9 cellular contexts compared by ENCODE assay signal in genomic region chr21:17463441-17463840, GRCh38. TPM values are rescaled to one million over a fixed set of nuclear protein-coding genes. Genes with fewer than 3 reads are reported as not detected.
DNase-seq lines count a peak whose midpoint lies in the region; ATAC-seq, FAIRE-seq and TF ChIP-seq lines count a peak whose summit lies in the region.
"Had no signal": no experiment of that assay in that cellular context is flagged by ENCODE, and none has a peak within 500 bp of the region (broad histone marks: within the 10 kb centered on the region; RNA-seq: fewer than 3 reads in every experiment).

No MANE protein-coding gene starts in this region.

- WGBS in HepG2 (ENCODE audit: low lambda C conversion rate) = 60% methylated on average over 4 of the region's 4 CpGs

- in situ Hi-C loops in brain microvascular endothelial cell (cut with HindIII; ENCODE audit: low pct_ligation_motif_present, low sequenced_read_pairs) = no loop called here
- in situ Hi-C loops in HepG2 (cut with HindIII; ENCODE audit: extremely low pct_ligation_motif_present, low pct_unique_long_range_greater_than_20kb) = loop anchor here (5.0 kb wide), 1 partner anchor 39 kb away; no protein-coding TSS in a partner anchor

- H3K9me3 ChIP-seq in AG04450 (ENCODE audit: control insufficient read depth, insufficient read depth, low read length) (no peaks in the 10 kb centered on the region), HepG2 (ENCODE audit: low read length) (no peaks in the 10 kb centered on the region)
- H3K9me3 ChIP-seq: BLaER1 treated with 17β-estradiol and CSF1 and Interleukin-3, amounts not matched to agents 10 nM and 100 nM had no signal

- intact Hi-C loops in HepG2 (cut with micrococcal nuclease; ENCODE audit: unreplicated experiment) = loop anchor here (2.0 kb wide), 1 partner anchor 77 kb away; no protein-coding TSS in a partner anchor

- no peak for TF ChIP-seq RAD21 in HepG2 (CRISPR knock-in tag; IDR thresholded peaks at IDR 0.05)

- H3K27ac ChIP-seq in AG04450 (ENCODE audit: low read depth, low read length) (no peak overlapping the region), brain microvascular endothelial cell (peak overlapping the region; percentile 82), HepG2 (ENCODE audit: extremely low read length, insufficient read depth, low read length) (peak overlapping the region; percentile 80)

- TF ChIP-seq CTCF in AG04450 (IDR thresholded peaks at IDR 0.05; ENCODE audit: low read depth, low read length) = no peak
- TF ChIP-seq CTCF in brain microvascular endothelial cell (IDR thresholded peaks at IDR 0.05; ENCODE audit: low read depth, low read length, missing control alignments) = no peak
- no peak for TF ChIP-seq CTCF in HepG2 (CRISPR knock-in tag; IDR thresholded peaks at IDR 0.05)

- BruUV-seq in HepG2 (replicated peaks; lab: Mats Ljungman, UMichigan) = no TSS peak

- TF ChIP-seq EP300 in HepG2 (IDR thresholded peaks at IDR 0.05; ENCODE audit: low read depth in 2 of 2, low read length in 2 of 2) (no peak), HepG2 (CRISPR knock-in tag; IDR thresholded peaks at IDR 0.05; ENCODE audit: borderline replicate concordance) (no peak)

- no peak for FAIRE-seq in HepG2 (lab: Jason Lieb, UNC)

- POLR2A ChIA-PET in AG04450 (lab: Yijun Ruan, JAX) = interaction anchor here (1.0 kb wide), 1 partner anchor 29 kb away, joined by 3 read pairs; no protein-coding TSS in a partner anchor
- POLR2A ChIA-PET in HepG2 (lab: Yijun Ruan, JAX) = interaction anchor here (2.8 to 2.9 kb wide), 2 partner anchors 9 to 49 kb away, joined by 14 to 18 read pairs; partner anchors contain the start of gene CXADR

- H3K27me3 ChIP-seq in AG04450 (ENCODE audit: control insufficient read depth, insufficient read depth, low read length) = no peaks in the 10 kb centered on the region
- H3K27me3 ChIP-seq in brain microvascular endothelial cell (replicated peaks) = no peaks in the 10 kb centered on the region
- no peaks in the 10 kb centered on the region for H3K27me3 ChIP-seq in HepG2 (ENCODE audit: control insufficient read depth in 1 of 2, insufficient read depth in 2 of 2, low read length in 2 of 2)
- H3K27me3 ChIP-seq: BLaER1 treated with 17β-estradiol and CSF1 and Interleukin-3, amounts not matched to agents 10 nM and 100 nM had no signal

- TF ChIP-seq POLR2A in HepG2 (IDR thresholded peaks at IDR 0.05; ENCODE audit: insufficient read depth in 1 of 2, low read depth in 2 of 2, low read length in 2 of 2) = no peak

- H3K4me2 ChIP-seq in HepG2 (ENCODE audit: low read depth, low read length) = no peak overlapping the region

- no peaks in the 10 kb centered on the region for H3K36me3 ChIP-seq in brain microvascular endothelial cell (replicated peaks)
- H3K36me3 ChIP-seq in HepG2 (replicated peaks in 1 of 2; ENCODE audit: control insufficient read depth in 1 of 2, insufficient read depth in 2 of 2, low read length in 2 of 2) = no peaks in the 10 kb centered on the region
- H3K36me3 ChIP-seq: BLaER1 treated with 17β-estradiol and CSF1 and Interleukin-3, amounts not matched to agents 10 nM and 100 nM had no signal

- ATAC-seq in HG02885 (IDR thresholded peaks at IDR 0.05; ENCODE audit: poor library complexity, unreplicated experiment) = peak; percentile 89
- peak; percentile 12; the same call in 2 of the 3 replicates for ATAC-seq in HepG2
- ATAC-seq in GM21515 (IDR thresholded peaks at IDR 0.05; ENCODE audit: unreplicated experiment) = no peak
- ATAC-seq in GM18861 (IDR thresholded peaks at IDR 0.05; ENCODE audit: unreplicated experiment) = no peak
- ATAC-seq in HG03097 (IDR thresholded peaks at IDR 0.05; ENCODE audit: low FRiP score, unreplicated experiment) = no peak

- CTCF ChIA-PET in AG04450 (lab: Charles Lee) = no interaction called here
- CTCF ChIA-PET in HepG2 (lab: Yijun Ruan, JAX; ENCODE audit: low intra/inter-chr PET ratio, low total read pairs) = no interaction called here

- no peak overlapping the region for H2AFZ ChIP-seq in HepG2 (ENCODE audit: low read length)

- H3K4me3 ChIP-seq in AG04450 (ENCODE audit: low read depth, low read length) (no peak overlapping the region), brain microvascular endothelial cell (ENCODE audit: low read depth, low read length) (no peak overlapping the region), HepG2 (replicated peaks in 1 of 3; ENCODE audit: insufficient read depth in 1 of 3, low read depth in 2 of 3, low read length in 3 of 3) (no peak overlapping the region)
- H3K4me3 ChIP-seq: BLaER1 treated with 17β-estradiol and CSF1 and Interleukin-3, amounts not matched to agents 10 nM and 100 nM had no signal

- no peaks in the 10 kb centered on the region for H3K79me2 ChIP-seq in HepG2 (ENCODE audit: insufficient read depth, low read length)

- no peaks in the 10 kb centered on the region for H4K20me1 ChIP-seq in HepG2 (ENCODE audit: insufficient read depth, low read length)
- H4K20me1 ChIP-seq: BLaER1 treated with 17β-estradiol and CSF1 and Interleukin-3, amounts not matched to agents 10 nM and 100 nM had no signal

- peak; percentile 76 for DNase-seq in AG04450 (ENCODE audit: low read depth, low spot score)
- DNase-seq in brain microvascular endothelial cell = peak; percentile 95
- DNase-seq in HepG2 (ENCODE audit: low spot score) = peak; percentile 40
- no peak for DNase-seq in effector CD4-positive, alpha-beta T cell

- H3K4me1 ChIP-seq in HepG2 (ENCODE audit: insufficient read depth, low read length) = peaks cover 59% of the 10 kb centered on the region

- no peak overlapping the region for H3K9ac ChIP-seq in HepG2 (ENCODE audit: insufficient read depth, low read depth, low read length)
- H3K9ac ChIP-seq: BLaER1 treated with 17β-estradiol and CSF1 and Interleukin-3, amounts not matched to agents 10 nM and 100 nM had no signal

TF ChIP-seq in HepG2, 621 proteins besides CTCF, POLR2A, EP300 and RAD21:
- TF ChIP-seq FOSL2 (CRISPR knock-in tag; IDR thresholded peaks at IDR 0.05) (peak; percentile 65), ELF3 (CRISPR knock-in tag; IDR thresholded peaks at IDR 0.05) (no peak), ZNF652 (CRISPR knock-in tag; IDR thresholded peaks at IDR 0.05; ENCODE audit: borderline replicate concordance, low read depth) (0 out of 2 replicates have a peak, but pooled peaks have one; percentile 43)
TF ChIP-seq in HepG2: peak in this region for 2.

RNA-seq across cellular contexts. Expression of gene CXADR, which starts 49.4 kb away (rescaled TPM):
- polyA plus RNA-seq in AG04450 (2011; rRNA removed) (0.67 and 0.99 TPM in 2 replicates), HepG2 (2011; rRNA removed) (99.1 and 110 TPM in 2 replicates)
- polyA minus RNA-seq in AG04450 (2011; rRNA and poly(A)+ RNA removed) = 1.4 TPM in 2 replicates
- total RNA-seq in HepG2 (2016; rRNA removed; fragmentation: Illumina TruSeq; extraction: Trizol) = 57.0 and 86.8 TPM in 2 replicates
- 14.2 and 17.8 TPM in 2 replicates for total RNA-seq in HepG2 (2016; cell fraction: cytosol; rRNA removed; fragmentation: Illumina TruSeq; extraction: Trizol; ENCODE audit: low read depth)
- total RNA-seq in HepG2 (2016; cell fraction: insoluble cytoplasmic fraction; rRNA removed; fragmentation: Illumina TruSeq; extraction: Trizol) = 62.4 and 88.2 TPM in 2 replicates
- total RNA-seq in HepG2 (2016; cell fraction: membrane; rRNA removed; fragmentation: Illumina TruSeq; extraction: Trizol) = 25.0 and 25.5 TPM in 2 replicates
- total RNA-seq in HepG2 (2016; cell fraction: nucleus; rRNA removed; fragmentation: Illumina TruSeq; extraction: Trizol) = 97.8 and 106 TPM in 2 replicates
- 56.1 and 93.3 TPM in 2 replicates for polyA plus RNA-seq in HepG2 (2011; cell fraction: cytosol; rRNA removed)
- polyA plus RNA-seq in HepG2 (2011; cell fraction: nucleus; rRNA removed) = 22.6 and 33.0 TPM in 2 replicates
- polyA plus RNA-seq in HepG2 (2012) = 106 and 129 TPM in 2 replicates
- polyA plus RNA-seq in HepG2 (2016; cell fraction: cytosol; fragmentation: Illumina TruSeq; extraction: Trizol; ENCODE audit: low read depth) = 4.7 and 5.7 TPM in 2 replicates
- 32.4 and 34.8 TPM in 2 replicates for polyA plus RNA-seq in HepG2 (2016; cell fraction: insoluble cytoplasmic fraction; fragmentation: Illumina TruSeq; extraction: Trizol; ENCODE audit: low read depth)
- polyA plus RNA-seq in HepG2 (2016; cell fraction: membrane; fragmentation: Illumina TruSeq; extraction: Trizol; ENCODE audit: low read depth) = 8.7 and 9.3 TPM in 2 replicates
- polyA plus RNA-seq in HepG2 (2016; cell fraction: nucleus; fragmentation: Illumina TruSeq; extraction: Trizol; ENCODE audit: insufficient read depth, low read depth) = 64.8 and 73.1 TPM in 2 replicates
- polyA minus RNA-seq in HepG2 (2011; rRNA and poly(A)+ RNA removed; ENCODE audit: low replicate concordance) = 48.0 and 115 TPM in 2 replicates
- 120 and 127 TPM in 2 replicates for polyA minus RNA-seq in HepG2 (2011; cell fraction: cytosol; rRNA and poly(A)+ RNA removed)
- 218 and 225 TPM in 2 replicates for polyA minus RNA-seq in HepG2 (2011; cell fraction: nucleus; rRNA and poly(A)+ RNA removed)

Comparison
In these comparisons a context has a peak if more than half of its experiments do, and no peak if none do; other contexts are left out.
1. ATAC-seq: peak in HG02885 (single experiment) and HepG2 (single experiment); none in GM21515 (single experiment), GM18861 (single experiment) and HG03097 (single experiment).